Comparison of ENCODE assay signal across 8 cellular contexts in the genomic region with DNA sequence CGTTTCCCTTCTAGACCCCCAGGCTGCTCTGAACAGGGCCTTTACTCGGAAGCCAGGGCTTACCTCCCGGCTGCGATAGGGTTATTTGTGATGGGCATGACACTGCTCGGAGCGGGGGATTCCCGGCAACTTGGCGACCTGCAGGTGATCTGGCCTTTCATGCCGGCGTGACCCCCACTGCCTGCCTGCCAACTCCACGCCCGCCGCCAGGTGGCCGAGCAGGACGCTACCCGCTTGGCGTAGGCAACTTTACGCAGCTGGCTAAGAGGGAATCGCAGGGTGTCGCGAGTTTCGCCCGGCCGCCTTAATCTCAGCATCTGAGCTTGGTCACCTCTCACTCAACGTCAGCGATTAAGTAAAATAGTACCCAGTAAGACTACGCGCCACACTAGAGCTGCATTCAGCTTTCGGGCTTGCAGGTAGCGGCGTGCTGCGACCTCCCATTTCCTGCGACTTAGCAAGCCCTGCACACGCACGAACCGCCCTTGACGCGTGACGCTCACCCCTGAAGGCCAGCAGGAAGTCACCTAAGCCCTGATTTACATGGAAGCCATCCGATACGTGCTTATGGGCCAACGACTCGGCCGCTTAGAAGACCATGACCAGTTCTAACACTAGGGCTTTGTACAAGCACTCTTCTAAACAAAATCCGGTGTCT. TPM values are rescaled to one million over a fixed set of nuclear protein-coding genes. Genes with fewer than 3 reads are reported as not detected.
DNase-seq lines count a peak whose midpoint lies in the region; ATAC-seq and TF ChIP-seq lines count a peak whose summit lies in the region.

No MANE protein-coding gene starts in this region.

- H3K4me1 ChIP-seq in mammary epithelial cell (ENCODE audit: insufficient read depth, low read length), result peaks cover 9% of the 10 kb centered on the region

- DNase-seq in SKM-1 treated with dmso at 0.1 percent for 144 hours (lab: John Stamatoyannopoulos, UW; ENCODE audit: unreplicated experiment) (peak; percentile 45), SKM-1 (lab: John Stamatoyannopoulos, UW; ENCODE audit: unreplicated experiment) (no peak), NCI-H1930 (lab: John Stamatoyannopoulos, UW) (peak; percentile 80 to 83), mammary epithelial cell (peak; percentile 83), iris pigment epithelial cell (ENCODE audit: low read depth) (peak; percentile 70)
- DNase-seq in stimulated activated CD4-positive, alpha-beta T cell treated with anti-CD3 and anti-CD28 coated beads, Interleukin-12 subunit alpha, Interleukin-12 subunit beta, amount 100 ng/mL, for 4 hours, result peak; percentile 82

- in situ Hi-C loops in mammary epithelial cell (cut with MboI; ENCODE audit: low sequenced_read_pairs in 2 of 2), result no loop called here

- H3K36me3 ChIP-seq in mammary epithelial cell (ENCODE audit: insufficient read depth, low read length), result no peaks in the 10 kb centered on the region

- peak; percentile 42 for ATAC-seq in HG02943 (IDR thresholded peaks at IDR 0.05; ENCODE audit: low read depth, unreplicated experiment)

- intact Hi-C loops in mammary epithelial cell (cut with micrococcal nuclease), result loop anchor here (5.0 kb wide), 1 partner anchor 182 kb away; no protein-coding TSS in a partner anchor

- no peaks in the 10 kb centered on the region for H4K20me1 ChIP-seq in mammary epithelial cell (ENCODE audit: insufficient read depth, low read length)

- BruUV-seq in mammary epithelial cell (replicated peaks; lab: Mats Ljungman, UMichigan), result no TSS peak

- H3K27ac ChIP-seq in VCaP, result peak overlapping the region; percentile 95
- peak overlapping the region; percentile 90 for H3K27ac ChIP-seq in mammary epithelial cell (ENCODE audit: insufficient read depth, low read depth, low read length)

- peak overlapping the region; percentile 91 for H3K4me2 ChIP-seq in mammary epithelial cell (ENCODE audit: insufficient read depth, low read depth, low read length)

- H3K4me3 ChIP-seq in mammary epithelial cell (replicated peaks in 1 of 3; ENCODE audit: insufficient read depth in 1 of 3, low read depth in 2 of 3, low read length in 3 of 3), result peak overlapping the region; percentile 64 to 96 (median 77)

- peak overlapping the region; percentile 83 for H2AFZ ChIP-seq in mammary epithelial cell (ENCODE audit: low read depth, low read length)

- CTCF ChIA-PET in mammary epithelial cell (lab: Charles Lee; ENCODE audit: low non-redundant PET), result interaction anchor here (0.6 kb wide), 2 partner anchors 56 to 633 kb away, joined by 3 to 4 read pairs; no protein-coding TSS in a partner anchor

- TF ChIP-seq CTCF in VCaP (conservative IDR thresholded peaks at IDR 0.05) (peak; percentile 89), mammary epithelial cell (conservative IDR thresholded peaks at IDR 0.05 in 1 of 2, IDR thresholded peaks at IDR 0.05 in 1 of 2; ENCODE audit: extremely low read depth in 1 of 2, insufficient read depth in 1 of 2, low read depth in 1 of 2, low read length in 2 of 2) (peak; percentile 65 to 89)

- no peaks in the 10 kb centered on the region for H3K9me3 ChIP-seq in mammary epithelial cell (replicated peaks; ENCODE audit: insufficient read depth, low read length)

- dilution Hi-C loops in mammary epithelial cell (cut with HindIII; ENCODE audit: low sequenced_read_pairs), result no loop called here

- peak overlapping the region; percentile 92 for H3K9ac ChIP-seq in mammary epithelial cell (ENCODE audit: insufficient read depth, low read length)

- WGBS in mammary epithelial cell (ENCODE audit: low coverage, missing lambda C conversion rate), result 0% methylated on average over 16 of the region's 45 CpGs

- peaks cover 36% of the 10 kb centered on the region for H3K79me2 ChIP-seq in mammary epithelial cell (ENCODE audit: insufficient read depth, low read length)

- H3K27me3 ChIP-seq in mammary epithelial cell (ENCODE audit: insufficient read depth, low read length), result no peaks in the 10 kb centered on the region

RNA-seq across cellular contexts. Expression of gene WBP11, which starts 33.3 kb away (rescaled TPM):
- total RNA-seq in mammary epithelial cell, result 10 to 100 TPM; 12.0 to 61.2 TPM
- polyA plus RNA-seq in mammary epithelial cell, result 17.5 TPM
- polyA minus RNA-seq in mammary epithelial cell, result 32.0 TPM

RNA-seq across cellular contexts. Expression of gene C12orf60, which starts 33.5 kb away (rescaled TPM):
- total RNA-seq in mammary epithelial cell, result 1 to 10 TPM in 1 of 2 donors, under 1 TPM in 1; 0.83 to 1.3 TPM
- polyA plus RNA-seq in mammary epithelial cell, result 1.1 TPM
- not detected for polyA minus RNA-seq in mammary epithelial cell

RNA-seq across cellular contexts. Expression of gene SMCO3, which starts 44.0 kb away (rescaled TPM):
- total RNA-seq in mammary epithelial cell, result under 1 TPM in 1 of 2 donors, not detected in 1; 0.17 TPM
- not detected for polyA plus RNA-seq in mammary epithelial cell
- not detected for polyA minus RNA-seq in mammary epithelial cell
